In the genomic region with DNA sequence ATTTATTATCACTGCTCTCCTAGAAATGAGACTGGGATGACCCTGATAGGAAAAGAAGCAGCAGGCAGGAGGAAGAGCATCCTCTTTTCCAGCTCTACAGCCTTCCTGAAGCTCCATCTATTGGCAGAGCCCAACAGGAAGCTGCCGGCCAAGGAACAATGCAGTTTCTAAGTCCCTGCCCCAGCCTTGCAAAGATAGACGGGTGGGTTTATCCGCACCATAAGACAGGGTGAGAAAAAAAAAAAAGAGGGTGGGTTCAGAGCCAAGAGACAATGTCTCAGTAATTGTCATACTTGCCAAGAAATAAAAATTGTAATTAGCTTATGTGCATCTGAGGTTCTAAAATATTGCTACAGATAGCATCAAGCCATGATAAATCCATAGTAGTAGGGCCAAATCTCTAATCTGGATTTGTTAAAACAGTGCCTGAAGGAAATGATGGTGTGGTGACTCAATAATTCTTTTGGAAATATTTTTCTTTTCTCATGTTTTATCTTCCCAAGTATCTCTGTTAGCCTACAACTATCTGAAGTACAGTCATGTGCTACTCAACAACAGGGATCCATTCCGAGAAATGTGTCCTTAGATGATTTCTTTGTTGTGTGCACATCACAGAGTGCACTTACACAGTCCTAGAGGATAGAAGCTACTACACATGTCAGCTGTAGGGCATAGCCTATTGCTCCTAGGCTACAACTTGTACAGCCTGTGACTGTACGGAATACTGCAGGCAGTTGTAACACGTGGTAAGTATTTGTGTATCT, we compare ENCODE assay signal across 20 cellular contexts.
DNase-seq lines count a peak whose midpoint lies in the region; ATAC-seq, FAIRE-seq and TF ChIP-seq lines count a peak whose summit lies in the region.
"Had no signal": no experiment of that assay in that cellular context is flagged by ENCODE, and none has a peak within 500 bp of the region (broad histone marks: within the 10 kb centered on the region; RNA-seq: fewer than 3 reads in every experiment).

No MANE protein-coding gene starts in this region.

- H3K9me3 ChIP-seq in cardiac muscle cell (ENCODE audit: low read depth) (no peaks in the 10 kb centered on the region), left ventricle myocardium inferior (replicated peaks) (no peaks in the 10 kb centered on the region), lower lobe of right lung (no peaks in the 10 kb centered on the region), colonic mucosa (no peaks in the 10 kb centered on the region)
- H3K9me3 ChIP-seq: body of pancreas, sigmoid colon, transverse colon had no signal

- H3K36me3 ChIP-seq in cardiac muscle cell (no peaks in the 10 kb centered on the region), left ventricle myocardium inferior (no peaks in the 10 kb centered on the region), brain microvascular endothelial cell (replicated peaks) (no peaks in the 10 kb centered on the region), lower lobe of right lung (no peaks in the 10 kb centered on the region), colonic mucosa (no peaks in the 10 kb centered on the region)
- H3K36me3 ChIP-seq: sigmoid colon, transverse colon had no signal

- H3K27ac ChIP-seq in cardiac muscle cell (no peak overlapping the region), left ventricle myocardium inferior (replicated peaks) (no peak overlapping the region), brain microvascular endothelial cell (peak overlapping the region; percentile 57), lower lobe of right lung (no peak overlapping the region), coronary artery (no peak overlapping the region), colonic mucosa (no peak overlapping the region)
- H3K27ac ChIP-seq: body of pancreas, sigmoid colon, transverse colon had no signal

- ATAC-seq in left cardiac atrium (peak in 1 of 2 donors; percentile 68), lower lobe of right lung (no peak)
- ATAC-seq: body of pancreas had no signal

- H3K4me3 ChIP-seq in cardiac muscle cell (no peak overlapping the region), left ventricle myocardium inferior (no peak overlapping the region), brain microvascular endothelial cell (ENCODE audit: low read depth, low read length) (no peak overlapping the region), lower lobe of right lung (no peak overlapping the region), coronary artery (no peak overlapping the region), colonic mucosa (no peak overlapping the region)
- H3K4me3 ChIP-seq: body of pancreas, sigmoid colon, transverse colon had no signal

- H3K4me1 ChIP-seq in cardiac muscle cell (ENCODE audit: low read depth), result no peaks in the 10 kb centered on the region
- peaks cover 10% of the 10 kb centered on the region for H3K4me1 ChIP-seq in left ventricle myocardium inferior
- no peaks in the 10 kb centered on the region for H3K4me1 ChIP-seq in lower lobe of right lung
- H3K4me1 ChIP-seq in colonic mucosa, result no peaks in the 10 kb centered on the region
- H3K4me1 ChIP-seq: body of pancreas, transverse colon had no signal

- H3K9ac ChIP-seq in colonic mucosa (ENCODE audit: low read depth in 2 of 2, low read length in 2 of 2), result no peak overlapping the region

- no peaks in the 10 kb centered on the region for H3K27me3 ChIP-seq in cardiac muscle cell
- H3K27me3 ChIP-seq in left ventricle myocardium inferior (ENCODE audit: low read depth), result no peaks in the 10 kb centered on the region
- H3K27me3 ChIP-seq in brain microvascular endothelial cell (replicated peaks), result no peaks in the 10 kb centered on the region
- H3K27me3 ChIP-seq in lower lobe of right lung (ENCODE audit: low read depth), result no peaks in the 10 kb centered on the region
- no peaks in the 10 kb centered on the region for H3K27me3 ChIP-seq in colonic mucosa
- H3K27me3 ChIP-seq: body of pancreas, sigmoid colon, transverse colon had no signal

- DNase-seq in cardiac muscle cell (ENCODE audit: low read depth in 1 of 2, low spot score in 1 of 2) (peak in 1 of 2 donors; percentile 88), left ventricle myocardium inferior (no peak), brain microvascular endothelial cell (peak; percentile 38), left cardiac atrium (peak; percentile 24), HTR-8/SVneo (ENCODE audit: insufficient read length, low spot score) (no peak), lower lobe of right lung (no peak), coronary artery (ENCODE audit: low spot score) (no peak), colonic mucosa (no peak)
- DNase-seq: ACHN; activated gamma-delta T cell treated with Interleukin-2 at 50 U/mL for 16 hours; body of pancreas; effector CD8-positive, alpha-beta T cell; GDM1; H7; NCI-H1048; SIG-M5; sigmoid colon; stimulated activated CD4-positive, alpha-beta T cell treated with anti-CD3 and anti-CD28 coated beads, Interleukin-2, amount 100 ng/mL, for 48 hours; stimulated activated CD8-positive, alpha-beta memory T cell treated with anti-CD3 and anti-CD28 coated beads, Interleukin-4, amount 100 ng/mL, for 48 hours; transverse colon had no signal

- in situ Hi-C loops in brain microvascular endothelial cell (cut with HindIII; ENCODE audit: low pct_ligation_motif_present, low sequenced_read_pairs), result no loop called here

- FAIRE-seq in HTR-8/SVneo (lab: Jason Lieb, UNC), result no peak

- TF ChIP-seq CTCF in cardiac muscle cell (IDR thresholded peaks at IDR 0.05; ENCODE audit: low read depth, low read length) (peak; percentile 18), left ventricle myocardium inferior (IDR thresholded peaks at IDR 0.05; ENCODE audit: borderline replicate concordance) (no peak), brain microvascular endothelial cell (IDR thresholded peaks at IDR 0.05; ENCODE audit: low read depth, low read length, missing control alignments) (no peak), lower lobe of right lung (IDR thresholded peaks at IDR 0.05) (no peak), coronary artery (IDR thresholded peaks at IDR 0.05) (no peak), colonic mucosa (IDR thresholded peaks at IDR 0.05) (no peak)

- intact Hi-C loops in left ventricle myocardium inferior (cut with micrococcal nuclease) (no loop called here), left cardiac atrium (cut with DNase I) (no loop called here), lower lobe of right lung (cut with DNase I) (no loop called here), colonic mucosa (cut with DNase I) (no loop called here)

Comparison
In these comparisons a context has a peak if more than half of its experiments do, and no peak if none do; other contexts are left out.
1. DNase-seq: peak in brain microvascular endothelial cell (single experiment) and left cardiac atrium (single experiment); none in left ventricle myocardium inferior (single experiment), HTR-8/SVneo (single experiment), lower lobe of right lung (single experiment), coronary artery (single experiment) and colonic mucosa (single experiment).